In genomic region chr2:128754246-128754724, GRCh38 we compare ENCODE assay signal across 9 cellular contexts.
A peak's percentile ranks its signal among the peaks of the same experiment; 100 is the strongest.
DNase-seq lines count a peak whose midpoint lies in the region; ATAC-seq and TF ChIP-seq lines count a peak whose summit lies in the region.
"Had no signal": no experiment of that assay in that cellular context is flagged by ENCODE, and none has a peak within 500 bp of the region (broad histone marks: within the 10 kb centered on the region; RNA-seq: fewer than 3 reads in every experiment).

No MANE protein-coding gene starts in this region.

- H2AFZ ChIP-seq in Loucy (ENCODE audit: low read length) (no peak overlapping the region), smooth muscle cell (ENCODE audit: low read depth) (no peak overlapping the region)

- peaks cover 0 to 5% (median 0%) of the 10 kb centered on the region in 8 donors for H3K9me3 Mint-ChIP-seq in CD4-positive, alpha-beta memory T cell

- no peaks in the 10 kb centered on the region for H4K20me1 ChIP-seq in Loucy (ENCODE audit: insufficient read depth, low read length, poor library complexity, severe bottlenecking)
- no peaks in the 10 kb centered on the region for H4K20me1 ChIP-seq in smooth muscle cell (ENCODE audit: low read depth)

- H3K27ac ChIP-seq in gastroesophageal sphincter, result no peak overlapping the region
- no peak overlapping the region for H3K27ac ChIP-seq in smooth muscle cell (ENCODE audit: low read depth)
- H3K27ac ChIP-seq in CD4-positive, alpha-beta memory T cell (ENCODE audit: low read depth, low read length), result no peak overlapping the region
- H3K27ac ChIP-seq: body of pancreas had no signal

- H3K4me3 Mint-ChIP-seq in CD4-positive, alpha-beta memory T cell, result no peak overlapping the region

- no peaks in the 10 kb centered on the region for H3K36me3 Mint-ChIP-seq in CD4-positive, alpha-beta memory T cell

- H3F3A ChIP-seq in Loucy (ENCODE audit: low read depth), result peaks cover 21% of the 10 kb centered on the region
- H3F3A ChIP-seq in smooth muscle cell (ENCODE audit: low read depth), result no peaks in the 10 kb centered on the region

- H3K4me3 ChIP-seq in Loucy (ENCODE audit: low read length, poor library complexity, severe bottlenecking) (peak overlapping the region; percentile 59), fibroblast of villous mesenchyme (ENCODE audit: low read depth, low read length) (no peak overlapping the region), gastroesophageal sphincter (no peak overlapping the region), smooth muscle cell (no peak overlapping the region)
- H3K4me3 ChIP-seq in CD4-positive, alpha-beta memory T cell (ENCODE audit: low read length in 2 of 2), result no peak overlapping the region
- H3K4me3 ChIP-seq: body of pancreas had no signal

- TF ChIP-seq EP300 in gastroesophageal sphincter (IDR thresholded peaks at IDR 0.05), result no peak

- H3K79me2 ChIP-seq in Loucy (ENCODE audit: insufficient read depth, low read length) (no peaks in the 10 kb centered on the region), smooth muscle cell (ENCODE audit: low read depth) (no peaks in the 10 kb centered on the region)

- intact Hi-C loops in CD4-positive, alpha-beta memory T cell (cut with micrococcal nuclease), result no loop called here

- H3K27me3 Mint-ChIP-seq in CD4-positive, alpha-beta memory T cell, result peaks cover 6 to 8% of the 10 kb centered on the region in 2 donors

- H3K4me2 ChIP-seq in Loucy (ENCODE audit: low read depth, low read length, poor library complexity, severe bottlenecking) (peak overlapping the region; percentile 85), smooth muscle cell (no peak overlapping the region)

- DNase-seq in fibroblast of villous mesenchyme (ENCODE audit: low read depth), result peak; percentile 16
- DNase-seq in smooth muscle cell (lab: John Stamatoyannopoulos, UW; ENCODE audit: unreplicated experiment), result no peak
- DNase-seq in NK-92 (lab: John Stamatoyannopoulos, UW; ENCODE audit: unreplicated experiment), result no peak
- DNase-seq in CD4-positive, alpha-beta memory T cell, result no peak

- H3K9ac ChIP-seq in Loucy (ENCODE audit: low read depth, low read length, poor library complexity, severe bottlenecking) (peak overlapping the region; percentile 77), smooth muscle cell (ENCODE audit: low read depth) (no peak overlapping the region)

- CTCF ChIA-PET in CD4-positive, alpha-beta memory T cell (lab: Charles Lee; ENCODE audit: partially characterized antibody), result interaction anchor here (0.6 kb wide), 1 partner anchor 471 kb away, joined by 3 read pairs; no protein-coding TSS in a partner anchor

- H3K4me1 Mint-ChIP-seq in CD4-positive, alpha-beta memory T cell, result peaks cover 0 to 6% (median 1%) of the 10 kb centered on the region in 4 donors

- H3K27ac Mint-ChIP-seq in CD4-positive, alpha-beta memory T cell, result no peak overlapping the region

- ATAC-seq in GM18508 (IDR thresholded peaks at IDR 0.05; ENCODE audit: insufficient read depth, unreplicated experiment), result peak; percentile 68
- ATAC-seq in GM21786 (IDR thresholded peaks at IDR 0.05; ENCODE audit: unreplicated experiment), result peak; percentile 90
- no peak for ATAC-seq in gastroesophageal sphincter
- ATAC-seq: body of pancreas had no signal

- H3K9me3 ChIP-seq in Loucy (ENCODE audit: insufficient read depth, low read depth, low read length) (no peaks in the 10 kb centered on the region), gastroesophageal sphincter (no peaks in the 10 kb centered on the region), smooth muscle cell (replicated peaks; ENCODE audit: low read depth) (no peaks in the 10 kb centered on the region)
- H3K9me3 ChIP-seq in CD4-positive, alpha-beta memory T cell (ENCODE audit: control insufficient read depth in 1 of 2, low read length in 2 of 2), result no peaks in the 10 kb centered on the region
- H3K9me3 ChIP-seq: body of pancreas had no signal

- H3K27me3 ChIP-seq in Loucy (ENCODE audit: insufficient read depth, low read length, poor library complexity, severe bottlenecking) (no peaks in the 10 kb centered on the region), gastroesophageal sphincter (peaks cover 14% of the 10 kb centered on the region), smooth muscle cell (ENCODE audit: low read depth) (peaks cover 4% of the 10 kb centered on the region)
- H3K27me3 ChIP-seq in CD4-positive, alpha-beta memory T cell (ENCODE audit: insufficient read depth, low read length), result no peaks in the 10 kb centered on the region
- H3K27me3 ChIP-seq: body of pancreas had no signal

- no peaks in the 10 kb centered on the region for H3K36me3 ChIP-seq in Loucy (ENCODE audit: insufficient read depth, low read length)
- H3K36me3 ChIP-seq in gastroesophageal sphincter, result no peaks in the 10 kb centered on the region
- no peaks in the 10 kb centered on the region for H3K36me3 ChIP-seq in smooth muscle cell (ENCODE audit: low read depth)
- no peaks in the 10 kb centered on the region for H3K36me3 ChIP-seq in CD4-positive, alpha-beta memory T cell (ENCODE audit: insufficient read depth, low read length)

- TF ChIP-seq CTCF in Loucy (conservative IDR thresholded peaks at IDR 0.05; ENCODE audit: low read length) (no peak), fibroblast of villous mesenchyme (IDR thresholded peaks at IDR 0.05; ENCODE audit: insufficient read depth, low read depth, low read length) (no peak), gastroesophageal sphincter (IDR thresholded peaks at IDR 0.05) (no peak), smooth muscle cell (IDR thresholded peaks at IDR 0.05; ENCODE audit: borderline replicate concordance, insufficient read depth, poor library complexity, severe bottlenecking) (no peak)

- no peaks in the 10 kb centered on the region for H3K9me2 ChIP-seq in Loucy (replicated peaks; ENCODE audit: low read depth, low read length)

- H3K4me1 ChIP-seq in Loucy (ENCODE audit: insufficient read depth, low read length, poor library complexity, severe bottlenecking) (peaks cover 63% of the 10 kb centered on the region), gastroesophageal sphincter (no peaks in the 10 kb centered on the region), smooth muscle cell (ENCODE audit: low read depth) (no peaks in the 10 kb centered on the region)
- H3K4me1 ChIP-seq in CD4-positive, alpha-beta memory T cell (ENCODE audit: insufficient read depth, low read length), result no peaks in the 10 kb centered on the region

- no peak for TF ChIP-seq POLR2A in gastroesophageal sphincter (IDR thresholded peaks at IDR 0.05)

- WGBS in gastroesophageal sphincter (ENCODE audit: low coverage in 1 of 2), 2 donors, result 43 to 91% methylated on average over 3 to 6 of the region's 6 CpGs
- 39% methylated on average over 6 of the region's 6 CpGs for WGBS in smooth muscle cell (ENCODE audit: low lambda C conversion rate)

- POLR2A ChIA-PET in CD4-positive, alpha-beta memory T cell (lab: Charles Lee; ENCODE audit: partially characterized antibody), result no interaction called here
